In the genomic region with DNA sequence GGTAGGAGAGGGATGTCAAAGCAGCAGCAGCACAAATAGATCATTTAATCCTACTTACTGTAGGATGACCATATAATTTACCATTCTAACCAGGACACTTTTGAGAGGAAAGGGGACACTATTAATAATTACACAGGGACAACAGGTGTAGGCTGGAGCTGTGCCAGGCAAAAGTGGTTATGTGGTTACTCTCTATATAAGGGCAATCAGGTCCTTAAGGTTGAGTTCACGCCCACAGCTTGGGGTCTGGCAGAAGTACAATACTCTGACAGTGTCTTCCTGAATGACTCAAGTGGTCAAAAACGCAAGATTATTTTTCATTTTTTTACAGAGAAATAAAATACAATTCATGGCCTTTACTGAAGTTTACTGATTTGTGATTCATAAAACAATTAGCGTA, we compare ENCODE assay signal across 9 cellular contexts. TPM values are rescaled to one million over a fixed set of nuclear protein-coding genes. Genes with fewer than 3 reads are reported as not detected.
A peak's percentile ranks its signal among the peaks of the same experiment; 100 is the strongest.
DNase-seq lines count a peak whose midpoint lies in the region; ATAC-seq lines count a peak whose summit lies in the region.
"Had no signal": no experiment of that assay in that cellular context is flagged by ENCODE, and none has a peak within 500 bp of the region (broad histone marks: within the 10 kb centered on the region; RNA-seq: fewer than 3 reads in every experiment).

No MANE protein-coding gene starts in this region.

- H3K4me3 Mint-ChIP-seq in activated naive CD8-positive, alpha-beta T cell treated with anti-CD3 and anti-CD28 coated beads for 36 hours = no peak overlapping the region

- no peak overlapping the region for H3K27ac Mint-ChIP-seq in activated naive CD8-positive, alpha-beta T cell treated with anti-CD3 and anti-CD28 coated beads for 36 hours

- H3K4me1 Mint-ChIP-seq in activated naive CD8-positive, alpha-beta T cell treated with anti-CD3 and anti-CD28 coated beads for 36 hours = peaks cover 38% of the 10 kb centered on the region

- H3K27me3 Mint-ChIP-seq in activated naive CD8-positive, alpha-beta T cell treated with anti-CD3 and anti-CD28 coated beads for 36 hours = no peaks in the 10 kb centered on the region

- ATAC-seq in GM18861 (IDR thresholded peaks at IDR 0.05; ENCODE audit: unreplicated experiment) = peak; percentile 34
- ATAC-seq in HG02763 (IDR thresholded peaks at IDR 0.05; ENCODE audit: unreplicated experiment) = no peak
- ATAC-seq: right lobe of liver had no signal

- H3K36me3 Mint-ChIP-seq in activated naive CD8-positive, alpha-beta T cell treated with anti-CD3 and anti-CD28 coated beads for 36 hours = peaks cover 4% of the 10 kb centered on the region

- DNase-seq in AG08396 (ENCODE audit: low spot score) (peak; percentile 6), NCI-H2107 treated with DMSO at 0.1 percent for 48 hours (lab: John Stamatoyannopoulos, UW; ENCODE audit: unreplicated experiment) (peak; percentile 65), non-pigmented ciliary epithelial cell (ENCODE audit: low read depth) (peak; percentile 58), SKM-1 (lab: John Stamatoyannopoulos, UW; ENCODE audit: unreplicated experiment) (no peak), islet precursor cell (no peak)
- peak; percentile 65 for DNase-seq in activated naive CD8-positive, alpha-beta T cell treated with anti-CD3 and anti-CD28 coated beads for 36 hours

- H3K9me3 Mint-ChIP-seq in activated naive CD8-positive, alpha-beta T cell treated with anti-CD3 and anti-CD28 coated beads for 36 hours = no peaks in the 10 kb centered on the region

RNA-seq across cellular contexts. Expression of a gene that starts 2.8 kb away (rescaled TPM):
- total RNA-seq in activated naive CD8-positive, alpha-beta T cell treated with anti-CD3 and anti-CD28 coated beads for 36 hours = 10 to 100 TPM; 32.3 to 33.1 TPM

RNA-seq across cellular contexts. Expression of a gene that starts 3.2 kb away (rescaled TPM):
- 10 to 100 TPM in 1 of 2 experiments, 1 to 10 TPM in 1; 10.0 to 11.8 TPM for total RNA-seq in activated naive CD8-positive, alpha-beta T cell treated with anti-CD3 and anti-CD28 coated beads for 36 hours

Comparison
In these comparisons a context has a peak if more than half of its experiments do, and no peak if none do; other contexts are left out.
1. DNase-seq: peak in AG08396 (single experiment), NCI-H2107 treated with DMSO at 0.1 percent for 48 hours (single experiment), activated naive CD8-positive, alpha-beta T cell treated with anti-CD3 and anti-CD28 coated beads for 36 hours (single experiment) and non-pigmented ciliary epithelial cell (single experiment); none in SKM-1 (single experiment) and islet precursor cell (single experiment).